19 cellular contexts compared by ENCODE assay signal in the genomic region with DNA sequence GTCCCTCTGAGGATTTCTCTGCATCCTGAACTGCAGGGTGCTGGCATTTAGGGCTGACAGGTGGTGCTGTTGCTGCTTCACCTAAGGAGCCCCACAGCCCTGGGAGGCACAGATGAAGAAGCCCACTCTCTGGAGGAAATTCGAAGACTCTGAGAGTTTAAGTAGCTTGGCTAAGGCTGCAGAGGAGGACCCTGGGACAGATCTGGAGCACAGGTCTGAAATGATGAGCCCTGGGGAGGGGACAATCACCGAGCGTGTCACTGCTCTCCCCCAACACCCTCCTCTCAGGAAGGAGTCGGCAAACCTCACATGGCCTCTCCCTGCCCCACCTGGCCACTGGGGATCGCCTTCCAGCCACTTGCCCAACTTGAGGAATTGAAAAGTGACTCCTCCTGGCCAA. TPM values are rescaled to one million over a fixed set of nuclear protein-coding genes. Genes with fewer than 3 reads are reported as not detected.
"Had no signal": no experiment of that assay in that cellular context is flagged by ENCODE, and none has a peak within 500 bp of the region (broad histone marks: within the 10 kb centered on the region; RNA-seq: fewer than 3 reads in every experiment).

No MANE protein-coding gene starts in this region.

- H3K4me1 ChIP-seq: ascending aorta, gastrocnemius medialis, lower lobe of right lung, tibial nerve, vagina had no signal

- H3K36me3 Mint-ChIP-seq: activated naive CD4-positive, alpha-beta T cell treated with anti-CD3 and anti-CD28 coated beads, Interleukin-2, amount 50 U/mL, for 24 hours; natural killer cell treated with Interleukin-12 subunit alpha and Interleukin-12 subunit beta and Interleukin-15 and Interleukin-18, amount 100 ng/mL, for 72 hours had no signal

- H3K27ac Mint-ChIP-seq: activated CD4-positive, alpha-beta T cell treated with anti-CD3 and anti-CD28 coated beads, Interleukin-2, amount 10 ng/mL, durations not matched to agents 7 days and 5 days; activated CD8-positive, alpha-beta T cell treated with anti-CD3 and anti-CD28 coated beads, Interleukin-2, amount 10 ng/mL, durations not matched to agents 7 days and 5 days; activated naive CD4-positive, alpha-beta T cell treated with anti-CD3 and anti-CD28 coated beads, Interleukin-2, amount 50 U/mL, for 24 hours; activated T-cell treated with anti-CD3 and anti-CD28 coated beads, Interleukin-2, amount 50 U/mL, for 72 hours; natural killer cell treated with Interleukin-12 subunit alpha and Interleukin-12 subunit beta and Interleukin-15 and Interleukin-18, amount 100 ng/mL, for 72 hours; stimulated activated naive CD8-positive, alpha-beta T cell treated with anti-CD3 and anti-CD28 coated beads, Interleukin-15, Interleukin-2, amounts not matched to agents 100 ng/mL and 50 ng/mL, for 24 hours had no signal

- H3K27ac ChIP-seq: ascending aorta, gastrocnemius medialis, lower lobe of right lung, tibial nerve, vagina had no signal

- H3K9me3 Mint-ChIP-seq: activated CD4-positive, alpha-beta T cell treated with anti-CD3 and anti-CD28 coated beads, Interleukin-2, amount 10 ng/mL, durations not matched to agents 7 days and 5 days; activated naive CD4-positive, alpha-beta T cell treated with anti-CD3 and anti-CD28 coated beads, Interleukin-2, amount 50 U/mL, for 24 hours; activated T-cell treated with anti-CD3 and anti-CD28 coated beads, Interleukin-2, amount 50 U/mL, for 72 hours; natural killer cell treated with Interleukin-12 subunit alpha and Interleukin-12 subunit beta and Interleukin-15 and Interleukin-18, amount 100 ng/mL, for 72 hours; stimulated activated naive CD8-positive, alpha-beta T cell treated with anti-CD3 and anti-CD28 coated beads, Interleukin-15, Interleukin-2, amounts not matched to agents 100 ng/mL and 50 ng/mL, for 24 hours had no signal

- DNase-seq: activated CD4-positive, alpha-beta T cell treated with anti-CD3 and anti-CD28 coated beads, Interleukin-2, amount 10 ng/mL, durations not matched to agents 7 days and 5 days; activated CD8-positive, alpha-beta memory T cell treated with anti-CD3 and anti-CD28 coated beads, Interleukin-2, amount 50 U/mL, for 4 hours; activated CD8-positive, alpha-beta T cell treated with anti-CD3 and anti-CD28 coated beads, Interleukin-2, amount 10 ng/mL, durations not matched to agents 7 days and 5 days; activated effector memory CD4-positive, alpha-beta T cell treated with anti-CD3 and anti-CD28 coated beads, Interleukin-2, amount 50 U/mL, for 16 hours; activated T-cell treated with anti-CD3 and anti-CD28 coated beads, Interleukin-2, amount 50 U/mL, for 72 hours; cerebellar nuclear complex; cortex of kidney; gastrocnemius medialis; lower lobe of right lung; nucleus accumbens; posterior cingulate gyrus; T1000 had no signal

- H3K9me3 ChIP-seq: ascending aorta, gastrocnemius medialis, lower lobe of right lung, vagina had no signal

- H3K27me3 ChIP-seq: ascending aorta, gastrocnemius medialis, tibial nerve, vagina had no signal

- H3K4me3 Mint-ChIP-seq: activated CD4-positive, alpha-beta T cell treated with anti-CD3 and anti-CD28 coated beads, Interleukin-2, amount 10 ng/mL, durations not matched to agents 7 days and 5 days; activated CD8-positive, alpha-beta T cell treated with anti-CD3 and anti-CD28 coated beads, Interleukin-2, amount 10 ng/mL, durations not matched to agents 7 days and 5 days; activated naive CD4-positive, alpha-beta T cell treated with anti-CD3 and anti-CD28 coated beads, Interleukin-2, amount 50 U/mL, for 24 hours; activated T-cell treated with anti-CD3 and anti-CD28 coated beads, Interleukin-2, amount 50 U/mL, for 72 hours; natural killer cell treated with Interleukin-12 subunit alpha and Interleukin-12 subunit beta and Interleukin-15 and Interleukin-18, amount 100 ng/mL, for 72 hours; stimulated activated naive CD8-positive, alpha-beta T cell treated with anti-CD3 and anti-CD28 coated beads, Interleukin-15, Interleukin-2, amounts not matched to agents 100 ng/mL and 50 ng/mL, for 24 hours had no signal

- H3K27me3 Mint-ChIP-seq: activated CD4-positive, alpha-beta T cell treated with anti-CD3 and anti-CD28 coated beads, Interleukin-2, amount 10 ng/mL, durations not matched to agents 7 days and 5 days had no signal

- ATAC-seq: activated CD4-positive, CD25-positive, alpha-beta regulatory T cell treated with anti-CD3 and anti-CD28 coated beads, Interleukin-2, amount 50 U/mL, for 24 hours; activated CD8-positive, alpha-beta T cell treated with anti-CD3 and anti-CD28 coated beads, Interleukin-2, amount 10 ng/mL, durations not matched to agents 7 days and 5 days; activated T-cell treated with anti-CD3 and anti-CD28 coated beads, Interleukin-2, amount 50 U/mL, for 72 hours; gastrocnemius medialis; lower lobe of right lung; natural killer cell treated with Interleukin-12 subunit alpha and Interleukin-12 subunit beta and Interleukin-15 and Interleukin-18, amount 100 ng/mL, for 72 hours had no signal

RNA-seq across cellular contexts. Expression of a gene that starts 18.6 kb away (rescaled TPM):
- total RNA-seq: activated CD4-positive, alpha-beta T cell treated with anti-CD3 and anti-CD28 coated beads, Interleukin-2, amount 10 ng/mL, durations not matched to agents 7 days and 5 days; activated CD8-positive, alpha-beta T cell treated with anti-CD3 and anti-CD28 coated beads, Interleukin-2, amount 10 ng/mL, durations not matched to agents 7 days and 5 days; activated T-cell treated with anti-CD3 and anti-CD28 coated beads, Interleukin-2, amount 50 U/mL, for 72 hours; ascending aorta; gastrocnemius medialis; lower lobe of right lung; natural killer cell treated with Interleukin-12 subunit alpha and Interleukin-12 subunit beta and Interleukin-15 and Interleukin-18, amount 100 ng/mL, for 72 hours had no signal
